In the genomic region with DNA sequence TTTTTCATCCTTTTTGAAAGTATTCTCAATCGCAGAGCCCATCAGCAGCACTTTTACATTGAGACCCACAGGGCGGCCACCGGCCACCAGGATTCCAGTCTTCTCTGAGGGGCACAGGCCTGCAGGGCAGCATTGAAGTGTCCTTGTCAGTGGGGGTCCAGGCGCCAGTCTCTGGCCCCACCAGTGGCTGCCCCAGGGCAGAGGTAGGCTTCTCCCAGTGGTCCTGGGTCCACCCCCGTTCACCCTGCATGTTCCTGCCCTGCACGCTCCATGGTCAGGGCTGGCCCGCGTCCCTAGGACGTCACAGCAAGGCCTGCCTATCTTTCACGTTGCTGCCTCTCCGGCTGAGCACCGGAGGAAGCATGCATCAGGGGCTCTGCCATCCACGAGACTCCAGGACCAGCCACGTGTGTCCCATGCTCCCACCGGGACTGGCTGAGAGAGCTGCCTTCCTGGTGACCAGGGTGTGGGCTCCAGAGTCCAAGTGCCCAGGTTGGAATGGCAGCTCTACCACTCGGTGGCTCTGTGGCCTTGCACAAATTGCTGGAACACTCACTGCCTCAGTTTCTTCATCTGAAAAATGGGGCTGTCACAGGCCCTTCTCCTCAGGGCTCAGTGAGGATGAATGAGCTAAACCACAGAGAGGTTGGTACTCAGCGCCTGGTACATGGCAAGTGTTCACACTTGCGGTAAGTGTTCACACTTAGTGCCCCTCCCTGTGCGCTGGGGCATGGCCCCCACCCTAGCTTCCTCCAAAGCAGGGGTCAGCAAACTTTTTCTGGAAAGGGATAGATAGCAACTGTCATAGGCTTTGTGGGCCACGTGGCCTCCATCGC, we compare ENCODE assay signal across 1 cellular context.
TF ChIP-seq lines count a peak whose summit lies in the region.

No MANE protein-coding gene starts in this region.

TF ChIP-seq in SK-N-SH, 30 proteins besides CTCF, POLR2A, EP300 and RAD21 (continued from another document):
- TF ChIP-seq USF1 (IDR thresholded peaks at IDR 0.05; ENCODE audit: borderline replicate concordance, low read depth) (no peak), YY1 (IDR thresholded peaks at IDR 0.05; ENCODE audit: low read depth) (no peak), EZH2phosphoT487 (IDR thresholded peaks at IDR 0.05; ENCODE audit: borderline replicate concordance, low read depth) (no peak), FOXM1 (IDR thresholded peaks at IDR 0.05; ENCODE audit: low read depth) (no peak), MXI1 (IDR thresholded peaks at IDR 0.05; ENCODE audit: low read depth, low read length) (no peak), PBX3 (IDR thresholded peaks at IDR 0.05) (no peak), NRF1 (IDR thresholded peaks at IDR 0.05; ENCODE audit: low read depth, low read length) (no peak), POLR2AphosphoS5 (IDR thresholded peaks at IDR 0.05; ENCODE audit: low read depth, low read length) (no peak)
- TF ChIP-seq, protein P1, sequence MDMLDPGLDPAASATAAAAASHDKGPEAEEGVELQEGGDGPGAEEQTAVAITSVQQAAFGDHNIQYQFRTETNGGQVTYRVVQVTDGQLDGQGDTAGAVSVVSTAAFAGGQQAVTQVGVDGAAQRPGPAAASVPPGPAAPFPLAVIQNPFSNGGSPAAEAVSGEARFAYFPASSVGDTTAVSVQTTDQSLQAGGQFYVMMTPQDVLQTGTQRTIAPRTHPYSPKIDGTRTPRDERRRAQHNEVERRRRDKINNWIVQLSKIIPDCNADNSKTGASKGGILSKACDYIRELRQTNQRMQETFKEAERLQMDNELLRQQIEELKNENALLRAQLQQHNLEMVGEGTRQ (IDR thresholded peaks at IDR 0.05; ENCODE audit: borderline replicate concordance, low read depth, low read length): no peak
- TF ChIP-seq, protein P2, sequence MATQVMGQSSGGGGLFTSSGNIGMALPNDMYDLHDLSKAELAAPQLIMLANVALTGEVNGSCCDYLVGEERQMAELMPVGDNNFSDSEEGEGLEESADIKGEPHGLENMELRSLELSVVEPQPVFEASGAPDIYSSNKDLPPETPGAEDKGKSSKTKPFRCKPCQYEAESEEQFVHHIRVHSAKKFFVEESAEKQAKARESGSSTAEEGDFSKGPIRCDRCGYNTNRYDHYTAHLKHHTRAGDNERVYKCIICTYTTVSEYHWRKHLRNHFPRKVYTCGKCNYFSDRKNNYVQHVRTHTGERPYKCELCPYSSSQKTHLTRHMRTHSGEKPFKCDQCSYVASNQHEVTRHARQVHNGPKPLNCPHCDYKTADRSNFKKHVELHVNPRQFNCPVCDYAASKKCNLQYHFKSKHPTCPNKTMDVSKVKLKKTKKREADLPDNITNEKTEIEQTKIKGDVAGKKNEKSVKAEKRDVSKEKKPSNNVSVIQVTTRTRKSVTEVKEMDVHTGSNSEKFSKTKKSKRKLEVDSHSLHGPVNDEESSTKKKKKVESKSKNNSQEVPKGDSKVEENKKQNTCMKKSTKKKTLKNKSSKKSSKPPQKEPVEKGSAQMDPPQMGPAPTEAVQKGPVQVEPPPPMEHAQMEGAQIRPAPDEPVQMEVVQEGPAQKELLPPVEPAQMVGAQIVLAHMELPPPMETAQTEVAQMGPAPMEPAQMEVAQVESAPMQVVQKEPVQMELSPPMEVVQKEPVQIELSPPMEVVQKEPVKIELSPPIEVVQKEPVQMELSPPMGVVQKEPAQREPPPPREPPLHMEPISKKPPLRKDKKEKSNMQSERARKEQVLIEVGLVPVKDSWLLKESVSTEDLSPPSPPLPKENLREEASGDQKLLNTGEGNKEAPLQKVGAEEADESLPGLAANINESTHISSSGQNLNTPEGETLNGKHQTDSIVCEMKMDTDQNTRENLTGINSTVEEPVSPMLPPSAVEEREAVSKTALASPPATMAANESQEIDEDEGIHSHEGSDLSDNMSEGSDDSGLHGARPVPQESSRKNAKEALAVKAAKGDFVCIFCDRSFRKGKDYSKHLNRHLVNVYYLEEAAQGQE (IDR thresholded peaks at IDR 0.05; ENCODE audit: low read depth, low read length): no peak
- TF ChIP-seq, protein P3, sequence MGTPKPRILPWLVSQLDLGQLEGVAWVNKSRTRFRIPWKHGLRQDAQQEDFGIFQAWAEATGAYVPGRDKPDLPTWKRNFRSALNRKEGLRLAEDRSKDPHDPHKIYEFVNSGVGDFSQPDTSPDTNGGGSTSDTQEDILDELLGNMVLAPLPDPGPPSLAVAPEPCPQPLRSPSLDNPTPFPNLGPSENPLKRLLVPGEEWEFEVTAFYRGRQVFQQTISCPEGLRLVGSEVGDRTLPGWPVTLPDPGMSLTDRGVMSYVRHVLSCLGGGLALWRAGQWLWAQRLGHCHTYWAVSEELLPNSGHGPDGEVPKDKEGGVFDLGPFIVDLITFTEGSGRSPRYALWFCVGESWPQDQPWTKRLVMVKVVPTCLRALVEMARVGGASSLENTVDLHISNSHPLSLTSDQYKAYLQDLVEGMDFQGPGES (IDR thresholded peaks at IDR 0.05; ENCODE audit: low read depth, low read length): no peak
